9 cellular contexts compared by ENCODE assay signal in the genomic region with DNA sequence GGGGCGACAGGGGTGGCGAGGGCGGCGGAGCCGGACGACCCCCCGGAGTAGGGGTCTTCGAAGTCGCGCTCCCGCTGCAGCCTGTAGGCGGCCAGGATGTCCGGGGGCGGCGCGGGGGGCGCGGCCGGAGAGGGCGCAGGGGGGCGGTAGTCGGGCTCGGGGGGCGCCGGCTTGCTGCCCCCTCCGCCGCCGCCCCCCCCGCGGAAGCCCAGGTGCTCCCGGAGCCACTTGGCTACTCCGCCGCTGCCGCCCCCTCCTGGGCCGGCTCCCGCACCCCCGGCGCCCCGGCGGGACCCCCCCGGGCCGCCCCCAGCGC. TPM values are rescaled to one million over a fixed set of nuclear protein-coding genes. Genes with fewer than 3 reads are reported as not detected.
DNase-seq lines count a peak whose midpoint lies in the region; ATAC-seq and TF ChIP-seq lines count a peak whose summit lies in the region.
"Had no signal": no experiment of that assay in that cellular context is flagged by ENCODE, and none has a peak within 500 bp of the region (broad histone marks: within the 10 kb centered on the region; RNA-seq: fewer than 3 reads in every experiment).

No MANE protein-coding gene starts in this region.

- no peaks in the 10 kb centered on the region for H3K9me3 ChIP-seq in SK-N-MC (ENCODE audit: low read depth, low read length)

- ATAC-seq in left cardiac atrium, result peak in 1 of 2 donors; percentile 14

- H3K4me3 ChIP-seq in GM06990 (replicated peaks; ENCODE audit: low read depth, low read length), result peak overlapping the region; percentile 48
- peak overlapping the region; percentile 85 for H3K4me3 ChIP-seq in SK-N-MC
- peak overlapping the region; percentile 71 for H3K4me3 ChIP-seq in skeletal muscle cell (ENCODE audit: low read depth, low read length)

- no peak for TF ChIP-seq CTCF in GM06990 (IDR thresholded peaks at IDR 0.05; ENCODE audit: insufficient read depth, low read length, poor library complexity, severe bottlenecking)

- no peaks in the 10 kb centered on the region for H3K36me3 ChIP-seq in GM06990 (ENCODE audit: control insufficient read depth, insufficient read depth, low read length)
- no peaks in the 10 kb centered on the region for H3K36me3 ChIP-seq in SK-N-MC (ENCODE audit: insufficient read depth, low read length)

- H3K9ac ChIP-seq in SK-N-MC (ENCODE audit: insufficient read length), result peak overlapping the region; percentile 72

- no peak for DNase-seq in GM06990 (ENCODE audit: extremely low read depth, insufficient read length)
- DNase-seq in SK-N-MC (ENCODE audit: low read depth, low spot score), result no peak
- DNase-seq in left cardiac atrium, result peak; percentile 47
- DNase-seq in skeletal muscle cell (ENCODE audit: low read depth), result no peak
- DNase-seq in AG20443 (ENCODE audit: low spot score), result no peak
- no peak for DNase-seq in NCI-H345 treated with DMSO at 0.1 percent for 48 hours (lab: John Stamatoyannopoulos, UW; ENCODE audit: unreplicated experiment)
- no peak for DNase-seq in NCI-H526 (lab: John Stamatoyannopoulos, UW)
- DNase-seq in activated CD4-positive, CD25-positive, alpha-beta regulatory T cell treated with anti-CD3 and anti-CD28 coated beads, Interleukin-2, amount 50 U/mL, for 72 hours, result no peak

- no peak overlapping the region for H3K27ac ChIP-seq in SK-N-MC

- H3K27me3 ChIP-seq in GM06990 (replicated peaks; ENCODE audit: control insufficient read depth, insufficient read depth, low read length), result no peaks in the 10 kb centered on the region; the same call in 1 of the 2 replicates

- intact Hi-C loops in left cardiac atrium (cut with DNase I), result no loop called here

RNA-seq across cellular contexts. Expression of a gene that starts 0.2 kb away (rescaled TPM):
- total RNA-seq in left cardiac atrium, result 1 to 10 TPM; 6.9 to 8.6 TPM

RNA-seq across cellular contexts. Expression of a gene that starts 57.7 kb away (rescaled TPM):
- 1 to 10 TPM; 1.9 to 2.6 TPM for total RNA-seq in left cardiac atrium
- total RNA-seq: pulmonary artery endothelial cell had no signal

RNA-seq across cellular contexts. Expression of a gene that starts 57.9 kb away (rescaled TPM):
- total RNA-seq in left cardiac atrium, result 1 to 10 TPM; 1.1 to 2.1 TPM
- total RNA-seq: pulmonary artery endothelial cell had no signal
